11 cellular contexts compared by ENCODE assay signal in the genomic region with DNA sequence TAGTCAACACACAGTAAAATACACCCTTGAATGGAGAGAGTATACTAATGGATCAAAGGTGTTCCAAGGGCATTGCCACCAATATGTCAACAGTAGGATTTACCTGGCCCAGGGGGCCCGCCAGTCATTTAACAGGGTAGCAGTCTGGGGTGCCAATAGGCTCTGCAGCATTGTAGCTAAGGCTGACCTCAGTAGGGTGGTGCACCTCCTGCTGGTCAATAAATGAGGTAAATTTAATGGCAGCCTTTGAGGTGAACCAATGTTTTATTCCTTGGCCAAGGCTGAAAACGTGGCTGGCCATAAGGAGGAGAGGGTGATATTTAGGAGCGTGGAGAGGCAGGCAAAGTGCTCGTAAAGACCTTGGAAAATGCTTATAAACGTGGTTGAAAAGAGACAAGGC.
DNase-seq lines count a peak whose midpoint lies in the region; ATAC-seq and TF ChIP-seq lines count a peak whose summit lies in the region.
"Had no signal": no experiment of that assay in that cellular context is flagged by ENCODE, and none has a peak within 500 bp of the region (broad histone marks: within the 10 kb centered on the region; RNA-seq: fewer than 3 reads in every experiment).

No MANE protein-coding gene starts in this region.

- no peaks in the 10 kb centered on the region for H3K79me2 ChIP-seq in MM.1S (ENCODE audit: low read length)

- no peaks in the 10 kb centered on the region for H4K20me1 ChIP-seq in MM.1S (ENCODE audit: insufficient read depth, low read length)

- DNase-seq in Right ventricle myocardium superior (no peak), left ventricle myocardium superior (no peak), MM.1S (no peak), epithelial cell of proximal tubule (ENCODE audit: low read depth) (no peak), upper lobe of right lung (no peak), NCI-H2196 treated with DMSO at 0.1 percent for 48 hours (lab: John Stamatoyannopoulos, UW; ENCODE audit: unreplicated experiment) (no peak)
- no peak for DNase-seq in activated CD8-positive, alpha-beta memory T cell treated with anti-CD3 and anti-CD28 coated beads, Interleukin-2, amount 50 U/mL, for 48 hours
- no peak for DNase-seq in activated naive CD4-positive, alpha-beta T cell treated with anti-CD3 and anti-CD28 coated beads, Interleukin-2, amount 50 U/mL, for 16 hours
- DNase-seq: effector CD8-positive, alpha-beta T cell; natural killer cell; NCI-H1092 treated with DMSO at 0.1 percent for 48 hours had no signal

- no peak overlapping the region for H3K4me2 ChIP-seq in MM.1S (ENCODE audit: low read depth, low read length)

- no peak overlapping the region for H3K9ac ChIP-seq in MM.1S (ENCODE audit: low read length)

- H3K4me1 ChIP-seq in MM.1S (ENCODE audit: low read length) (peaks cover 28% of the 10 kb centered on the region), upper lobe of right lung (no peaks in the 10 kb centered on the region)

- intact Hi-C loops in Right ventricle myocardium superior (cut with DNase I): loop anchor here (5.0 to 10.0 kb wide), 3 partner anchors 103 to 551 kb away; no protein-coding TSS in a partner anchor
- intact Hi-C loops in left ventricle myocardium superior (cut with micrococcal nuclease): no loop called here
- intact Hi-C loops in upper lobe of right lung (cut with DNase I): no loop called here

- H2AFZ ChIP-seq in MM.1S (ENCODE audit: low read length): no peak overlapping the region

- H3K4me3 ChIP-seq in MM.1S (ENCODE audit: low read length): no peak overlapping the region
- H3K4me3 ChIP-seq in epithelial cell of proximal tubule (ENCODE audit: low read depth, low read length): no peak overlapping the region
- H3K4me3 ChIP-seq in upper lobe of right lung: no peak overlapping the region

- H3K36me3 ChIP-seq in MM.1S (replicated peaks; ENCODE audit: insufficient read depth, low read length) (no peaks in the 10 kb centered on the region), upper lobe of right lung (no peaks in the 10 kb centered on the region)

- H3K9me2 ChIP-seq in MM.1S (replicated peaks; ENCODE audit: insufficient read depth, low read length): no peaks in the 10 kb centered on the region

- H3K27me3 ChIP-seq in MM.1S (replicated peaks; ENCODE audit: insufficient read depth, low read length) (no peaks in the 10 kb centered on the region), upper lobe of right lung (no peaks in the 10 kb centered on the region)

- TF ChIP-seq CTCF in MM.1S (IDR thresholded peaks at IDR 0.05; ENCODE audit: low read length) (peak; percentile 20), epithelial cell of proximal tubule (conservative IDR thresholded peaks at IDR 0.05; ENCODE audit: low read depth, low read length) (peak; percentile 56), upper lobe of right lung (IDR thresholded peaks at IDR 0.05) (no peak)

- H3K9me3 ChIP-seq in MM.1S (replicated peaks; ENCODE audit: insufficient read depth, low read length): no peaks in the 10 kb centered on the region
- H3K9me3 ChIP-seq in upper lobe of right lung: no peaks in the 10 kb centered on the region

- H3K27ac ChIP-seq in MM.1S (ENCODE audit: low read length) (no peak overlapping the region), upper lobe of right lung (no peak overlapping the region)

- H3F3A ChIP-seq in MM.1S (ENCODE audit: insufficient read depth, low read length): peaks cover 9% of the 10 kb centered on the region; the same call in 1 of the 2 replicates

- ATAC-seq in Right ventricle myocardium superior (ENCODE audit: poor library complexity) (peak; percentile 13), left ventricle myocardium superior (no peak), upper lobe of right lung (peak; percentile 44)
- ATAC-seq: natural killer cell had no signal
